In the genomic region with DNA sequence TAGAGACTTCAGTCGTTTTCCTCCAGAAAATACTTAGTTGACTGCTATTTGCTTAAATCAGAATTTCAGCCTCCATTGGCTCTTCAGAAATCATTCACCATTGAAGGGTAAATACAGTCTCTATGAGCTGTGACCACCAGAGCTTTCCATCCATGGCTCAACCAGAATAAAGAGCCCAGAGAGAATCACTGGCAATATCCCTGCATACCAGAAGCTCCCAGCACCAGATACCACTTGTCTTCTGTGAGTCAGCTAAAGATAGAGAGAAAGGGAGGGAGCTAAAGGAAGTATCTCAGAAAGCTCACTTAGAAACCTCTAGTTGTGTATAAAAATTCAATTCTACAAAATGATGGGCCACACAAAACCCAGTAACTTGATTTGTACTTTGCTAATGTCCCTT, we compare ENCODE assay signal across 25 cellular contexts.
DNase-seq lines count a peak whose midpoint lies in the region; ATAC-seq and TF ChIP-seq lines count a peak whose summit lies in the region.
"Had no signal": no experiment of that assay in that cellular context is flagged by ENCODE, and none has a peak within 500 bp of the region (broad histone marks: within the 10 kb centered on the region; RNA-seq: fewer than 3 reads in every experiment).

No MANE protein-coding gene starts in this region.

- no peaks in the 10 kb centered on the region for H3K36me3 ChIP-seq in RWPE2 (ENCODE audit: low read depth)

- ATAC-seq in RWPE2 (ENCODE audit: low read depth) (peak; percentile 36; the same call in 1 of the 3 replicates), omental fat pad (ENCODE audit: low FRiP score) (peak; percentile 78), GM21576 (IDR thresholded peaks at IDR 0.05; ENCODE audit: unreplicated experiment) (no peak), HG03097 (IDR thresholded peaks at IDR 0.05; ENCODE audit: low FRiP score, unreplicated experiment) (no peak)
- ATAC-seq: activated T-cell treated with anti-CD3 and anti-CD28 coated beads, Interleukin-2, amount 50 U/mL, for 4 hours; body of pancreas; HCT116; naive thymus-derived CD4-positive, alpha-beta T cell; stimulated activated naive B cell treated with anti-CD40 and anti-IgM and Interleukin-4, amounts not matched to agents 10 μg/mL and 1 μg/mL and 100 μg/mL, for 72 hours had no signal

- peaks cover 13% of the 10 kb centered on the region for H3K27me3 ChIP-seq in RWPE2 (ENCODE audit: insufficient read depth, poor library complexity, severe bottlenecking)
- H3K27me3 ChIP-seq: body of pancreas, testis had no signal

- H3K4me3 ChIP-seq in RWPE2 (ENCODE audit: severe bottlenecking) (no peak overlapping the region), fibroblast of pulmonary artery (replicated peaks; ENCODE audit: low read depth, low read length) (no peak overlapping the region)
- H3K4me3 ChIP-seq: body of pancreas, testis had no signal

- DNase-seq in DMS53 treated with DMSO at 0.1 percent for 48 hours (lab: John Stamatoyannopoulos, UW; ENCODE audit: unreplicated experiment) (peak; percentile 36), RWPE2 (ENCODE audit: low spot score) (no peak), fibroblast of pulmonary artery (ENCODE audit: low read depth) (peak; percentile 38), omental fat pad (ENCODE audit: low spot score) (no peak), GOT3 (lab: John Stamatoyannopoulos, UW) (no peak), anterior cingulate cortex (lab: John Stamatoyannopoulos, UW) (no peak)
- DNase-seq: activated CD4-positive, CD25-positive, alpha-beta regulatory T cell treated with anti-CD3 and anti-CD28 coated beads, Interleukin-2, amount 50 U/mL, for 72 hours; activated CD8-positive, alpha-beta memory T cell treated with anti-CD3 and anti-CD28 coated beads for 24 hours; activated naive CD4-positive, alpha-beta T cell treated with anti-CD3 and anti-CD28 coated beads, Interleukin-2, amount 10 ng/mL, durations not matched to agents 7 days and 5 days; activated T-cell treated with anti-CD3 and anti-CD28 coated beads, Interleukin-2, amount 50 U/mL, for 4 hours; body of pancreas; CD4-positive, alpha-beta T cell; hypothalamus; kidney; naive thymus-derived CD4-positive, alpha-beta T cell; NCI-H2107; NCI-H510A treated with DMSO at 0.1 percent for 48 hours; stimulated activated CD4-positive, alpha-beta T cell treated with anti-CD3 and anti-CD28 coated beads, Interleukin-2, amount 100 ng/mL, for 24 hours; stimulated activated naive B cell treated with anti-CD40 and anti-IgM and Interleukin-4, amounts not matched to agents 10 μg/mL and 1 μg/mL and 100 μg/mL, for 72 hours; testis had no signal

- no peaks in the 10 kb centered on the region for H3K4me1 ChIP-seq in RWPE2 (ENCODE audit: insufficient read depth, poor library complexity, severe bottlenecking)
- H3K4me1 ChIP-seq: body of pancreas, parathyroid adenoma, testis had no signal

- H3K27ac ChIP-seq in RWPE2 (ENCODE audit: poor library complexity, severe bottlenecking): no peak overlapping the region
- H3K27ac ChIP-seq: body of pancreas, parathyroid adenoma, RWPE1, testis had no signal

- no peaks in the 10 kb centered on the region for H3K9me3 ChIP-seq in RWPE2 (ENCODE audit: severe bottlenecking)
- H3K9me3 ChIP-seq: body of pancreas, testis had no signal

- TF ChIP-seq CTCF in RWPE2 (IDR thresholded peaks at IDR 0.05; ENCODE audit: poor library complexity, severe bottlenecking) (no peak), fibroblast of pulmonary artery (IDR thresholded peaks at IDR 0.05; ENCODE audit: low read length, missing control alignments) (no peak), omental fat pad (IDR thresholded peaks at IDR 0.05) (no peak)

Comparison
In these comparisons a context has a peak if more than half of its experiments do, and no peak if none do; other contexts are left out.
1. DNase-seq: peak in DMS53 treated with DMSO at 0.1 percent for 48 hours (single experiment) and fibroblast of pulmonary artery (single experiment); none in RWPE2 (single experiment), omental fat pad (single experiment), GOT3 (single experiment) and anterior cingulate cortex (0 of 58).
2. ATAC-seq: peak in RWPE2 (single experiment) and omental fat pad (single experiment); none in GM21576 (single experiment) and HG03097 (single experiment).